Comparison of ENCODE assay signal across 12 cellular contexts in genomic region chr2:215410932-215411285, GRCh38. TPM values are rescaled to one million over a fixed set of nuclear protein-coding genes. Genes with fewer than 3 reads are reported as not detected.
DNase-seq lines count a peak whose midpoint lies in the region; ATAC-seq and TF ChIP-seq lines count a peak whose summit lies in the region.
"Had no signal": no experiment of that assay in that cellular context is flagged by ENCODE, and none has a peak within 500 bp of the region (broad histone marks: within the 10 kb centered on the region; RNA-seq: fewer than 3 reads in every experiment).

No MANE protein-coding gene starts in this region.

- H3K27me3 Mint-ChIP-seq in progenitor cell of endocrine pancreas = no peaks in the 10 kb centered on the region

- peak overlapping the region; percentile 60 for H3K27ac Mint-ChIP-seq in progenitor cell of endocrine pancreas
- H3K27ac Mint-ChIP-seq: IgD-negative memory B cell; naive thymus-derived CD8-positive, alpha-beta T cell had no signal

- intact Hi-C loops in OCI-LY7 (cut with micrococcal nuclease; ENCODE audit: unreplicated experiment) = no loop called here

- H3K4me2 ChIP-seq in MM.1S (ENCODE audit: low read depth, low read length) (no peak overlapping the region), OCI-LY7 (ENCODE audit: low read length) (no peak overlapping the region)

- CTCF ChIA-PET in OCI-LY7 (lab: Charles Lee; ENCODE audit: unreplicated experiment) = interaction anchor here (0.6 kb wide), 1 partner anchor 401 kb away, joined by 3 read pairs; no protein-coding TSS in a partner anchor

- H2AFZ ChIP-seq in MM.1S (ENCODE audit: low read length) (no peak overlapping the region), OCI-LY7 (ENCODE audit: low read length) (no peak overlapping the region)

- H3K9me3 ChIP-seq in MM.1S (replicated peaks; ENCODE audit: insufficient read depth, low read length) (no peaks in the 10 kb centered on the region), OCI-LY7 (ENCODE audit: low read length) (no peaks in the 10 kb centered on the region)

- DNase-seq in Daoy (ENCODE audit: low read depth) (peak; percentile 82), NCI-H226 (peak; percentile 77), dedifferentiated amniotic fluid mesenchymal stem cell (ENCODE audit: extremely low spot score) (peak; percentile 92), progenitor cell of endocrine pancreas (ENCODE audit: low spot score, unreplicated experiment) (no peak), MM.1S (no peak), OCI-LY7 (ENCODE audit: low spot score) (no peak)
- DNase-seq in stimulated activated CD4-positive, alpha-beta T cell treated with anti-CD3 and anti-CD28 coated beads, Interleukin-1b, Interleukin-23, amount 100 ng/mL, for 48 hours = no peak
- DNase-seq: GOT3; naive thymus-derived CD8-positive, alpha-beta T cell; RPMI8226 had no signal

- H3K27ac ChIP-seq in MM.1S (ENCODE audit: low read length) (no peak overlapping the region), OCI-LY7 (ENCODE audit: low read depth, low read length, poor library complexity, severe bottlenecking) (no peak overlapping the region)

- H3K4me3 ChIP-seq in MM.1S (ENCODE audit: low read length) (no peak overlapping the region), OCI-LY7 (ENCODE audit: low read depth, low read length, poor library complexity, severe bottlenecking) (no peak overlapping the region)

- H3K36me3 Mint-ChIP-seq in progenitor cell of endocrine pancreas (ENCODE audit: insufficient read depth) = peaks cover 64% of the 10 kb centered on the region
- H3K36me3 Mint-ChIP-seq: IgD-negative memory B cell; naive thymus-derived CD8-positive, alpha-beta T cell had no signal

- no peak for ATAC-seq in HG03439 (IDR thresholded peaks at IDR 0.05; ENCODE audit: unreplicated experiment)
- ATAC-seq: naive thymus-derived CD8-positive, alpha-beta T cell had no signal

- H3K4me3 Mint-ChIP-seq in progenitor cell of endocrine pancreas (ENCODE audit: low read depth) = no peak overlapping the region
- H3K4me3 Mint-ChIP-seq: IgD-negative memory B cell; naive thymus-derived CD8-positive, alpha-beta T cell had no signal

- H3K9me2 ChIP-seq in MM.1S (replicated peaks; ENCODE audit: insufficient read depth, low read length) = no peaks in the 10 kb centered on the region
- no peaks in the 10 kb centered on the region for H3K9me2 ChIP-seq in OCI-LY7 (ENCODE audit: insufficient read depth, low read length)

- TF ChIP-seq CTCF in progenitor cell of endocrine pancreas (IDR thresholded peaks at IDR 0.05; ENCODE audit: unreplicated experiment) = no peak
- TF ChIP-seq CTCF in MM.1S (IDR thresholded peaks at IDR 0.05; ENCODE audit: low read length) = no peak
- no peak for TF ChIP-seq CTCF in OCI-LY7 (conservative IDR thresholded peaks at IDR 0.05; ENCODE audit: low read length)

- H4K20me1 ChIP-seq in MM.1S (ENCODE audit: insufficient read depth, low read length) (no peaks in the 10 kb centered on the region), OCI-LY7 (ENCODE audit: insufficient read depth, low read length) (no peaks in the 10 kb centered on the region)

- H3K36me3 ChIP-seq in MM.1S (replicated peaks; ENCODE audit: insufficient read depth, low read length) = no peaks in the 10 kb centered on the region
- no peaks in the 10 kb centered on the region for H3K36me3 ChIP-seq in OCI-LY7 (ENCODE audit: insufficient read depth, low read length)

- H3F3A ChIP-seq in MM.1S (ENCODE audit: insufficient read depth, low read length) = no peaks in the 10 kb centered on the region

- H3K27me3 ChIP-seq in MM.1S (replicated peaks; ENCODE audit: insufficient read depth, low read length) = no peaks in the 10 kb centered on the region

- H3K79me2 ChIP-seq in MM.1S (ENCODE audit: low read length) (no peaks in the 10 kb centered on the region), OCI-LY7 (ENCODE audit: insufficient read depth, low read depth, low read length) (no peaks in the 10 kb centered on the region)

- peaks cover 3% of the 10 kb centered on the region for H3K9me3 Mint-ChIP-seq in progenitor cell of endocrine pancreas (ENCODE audit: low read depth)

- POLR2A ChIA-PET in OCI-LY7 (lab: Charles Lee) = interaction anchor here (0.7 kb wide), 1 partner anchor 32 kb away, joined by 3 read pairs; no protein-coding TSS in a partner anchor

- no TSS peak for BruUV-seq in OCI-LY7 (replicated peaks; lab: Mats Ljungman, UMichigan)

- H3K4me1 Mint-ChIP-seq in progenitor cell of endocrine pancreas (ENCODE audit: low read depth) = peaks cover 17% of the 10 kb centered on the region
- H3K4me1 Mint-ChIP-seq: IgD-negative memory B cell; naive thymus-derived CD8-positive, alpha-beta T cell had no signal

- no peak overlapping the region for H3K9ac ChIP-seq in MM.1S (ENCODE audit: low read length)

- H3K4me1 ChIP-seq in MM.1S (ENCODE audit: low read length) (no peaks in the 10 kb centered on the region), OCI-LY7 (ENCODE audit: insufficient read depth, low read length, poor library complexity, severe bottlenecking) (no peaks in the 10 kb centered on the region)

RNA-seq across cellular contexts. Expression of gene FN1, which starts 25.0 kb away (rescaled TPM):
- total RNA-seq in Daoy (2014; rRNA removed; shearing (Covaris generic)) = 2,790 and 3,465 TPM in 2 replicates
- total RNA-seq in progenitor cell of endocrine pancreas (2,640 and 2,744 TPM in 2 replicates), OCI-LY7 (2022) (1.2 and 1.3 TPM in 2 replicates)
- total RNA-seq in OCI-LY7 (2014; rRNA removed; shearing (Covaris generic)) = 0.03 TPM in 1 of 2 replicates, not detected in the other

Comparison
In these comparisons a context has a peak if more than half of its experiments do, and no peak if none do; other contexts are left out.
1. DNase-seq: peak in Daoy (single experiment), NCI-H226 (single experiment) and dedifferentiated amniotic fluid mesenchymal stem cell (single experiment); none in progenitor cell of endocrine pancreas (single experiment), MM.1S (single experiment), stimulated activated CD4-positive, alpha-beta T cell treated with anti-CD3 and anti-CD28 coated beads, Interleukin-1b, Interleukin-23, amount 100 ng/mL, for 48 hours (single experiment) and OCI-LY7 (single experiment).
2. RNA of gene FN1, which starts 25.0 kb away (total RNA-seq): 2,790 to 3,465 TPM in Daoy and 2,640 to 2,744 TPM in progenitor cell of endocrine pancreas; 0.03 to 1.3 TPM in OCI-LY7; every median in the first group is over 1,000 times any median in the second.